Comparison of ENCODE assay signal across 1 cellular context in the genomic region with DNA sequence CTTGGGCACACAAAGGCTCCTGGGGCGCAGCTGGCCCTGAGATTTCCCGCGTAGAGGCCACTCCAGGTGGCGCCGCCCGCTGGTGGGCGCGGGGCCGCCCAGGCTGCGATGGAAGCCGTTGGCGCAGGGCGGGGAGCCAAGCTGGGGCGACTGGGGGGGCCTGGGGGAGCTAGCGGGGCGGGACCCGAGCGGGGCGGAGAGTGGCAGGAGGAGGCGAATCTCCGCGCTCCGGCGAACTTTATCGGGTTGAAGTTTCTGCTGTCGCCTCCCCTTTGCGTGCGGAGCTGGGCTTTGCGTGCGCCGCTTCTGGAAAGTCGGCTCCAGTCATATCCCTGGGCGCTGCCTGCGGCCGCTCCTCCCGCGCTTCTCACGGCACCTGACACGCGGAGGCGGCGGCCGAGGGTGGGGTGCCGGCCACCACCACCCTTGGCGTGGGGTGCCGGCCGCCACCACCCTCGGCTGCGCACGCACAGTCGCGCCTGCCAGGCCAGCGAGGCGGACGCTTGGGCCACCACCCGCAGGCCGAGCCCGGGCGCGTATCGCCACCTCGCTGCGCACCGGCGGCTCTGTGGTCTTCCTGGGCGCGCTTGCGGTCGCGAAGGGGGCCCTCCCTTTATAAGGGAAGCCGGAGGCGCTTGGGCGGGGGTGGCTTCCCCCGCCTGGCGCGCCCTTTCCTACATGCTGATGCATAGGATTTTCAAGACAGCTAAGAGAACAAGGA.
TF ChIP-seq lines count a peak whose summit lies in the region.

No MANE protein-coding gene starts in this region.

TF ChIP-seq in HEK293, 187 proteins besides CTCF, POLR2A, EP300 and RAD21 (continued from another document and continues in another):
- TF ChIP-seq ZNF391 (tag by site-specific recombination; IDR thresholded peaks at IDR 0.05; ENCODE audit: borderline replicate concordance, low read depth) (no peak), KLF1 (tag by site-specific recombination; IDR thresholded peaks at IDR 0.05) (peak; percentile 94), ZNF571 (tag by site-specific recombination; IDR thresholded peaks at IDR 0.05) (no peak), ZBTB20 (tag by site-specific recombination; IDR thresholded peaks at IDR 0.05) (0 out of 2 replicates have a peak, but pooled peaks have one; percentile 10), ZNF426 (tag by site-specific recombination; IDR thresholded peaks at IDR 0.05) (no peak), ZNF521 (tag by site-specific recombination; IDR thresholded peaks at IDR 0.05) (no peak), SALL2 (tag by site-specific recombination; IDR thresholded peaks at IDR 0.05; ENCODE audit: borderline replicate concordance) (no peak), ZNF791 (tag by site-specific recombination; IDR thresholded peaks at IDR 0.05) (no peak), KLF8 (tag by site-specific recombination; IDR thresholded peaks at IDR 0.05) (peak; percentile 35; the same call in 1 of the 2 replicates), ZNF394 (tag by site-specific recombination; IDR thresholded peaks at IDR 0.05; ENCODE audit: borderline replicate concordance) (peak; percentile 40; the same call in 1 of the 2 replicates), IKZF3 (tag by site-specific recombination; IDR thresholded peaks at IDR 0.05) (peak; percentile 80), ZNF677 (tag by site-specific recombination; IDR thresholded peaks at IDR 0.05) (no peak), ZNF112 (tag by site-specific recombination; IDR thresholded peaks at IDR 0.05) (no peak), OSR2 (tag by site-specific recombination; IDR thresholded peaks at IDR 0.05) (no peak), ZNF354C (tag by site-specific recombination; IDR thresholded peaks at IDR 0.05; ENCODE audit: borderline replicate concordance, low read depth) (no peak), FEZF1 (tag by site-specific recombination; IDR thresholded peaks at IDR 0.05) (0 out of 2 replicates have a peak, but pooled peaks have one; percentile 8), ZNF416 (tag by site-specific recombination; IDR thresholded peaks at IDR 0.05) (no peak), ZNF660 (tag by site-specific recombination; IDR thresholded peaks at IDR 0.05) (peak; percentile 30; the same call in 1 of the 2 replicates), ZNF843 (tag by site-specific recombination; IDR thresholded peaks at IDR 0.05) (no peak), REPIN1 (tag by site-specific recombination; IDR thresholded peaks at IDR 0.05; ENCODE audit: low read depth) (no peak), ZNF184 (tag by site-specific recombination; IDR thresholded peaks at IDR 0.05) (no peak), ZNF114 (tag by site-specific recombination; IDR thresholded peaks at IDR 0.05) (no peak), ZNF211 (tag by site-specific recombination; IDR thresholded peaks at IDR 0.05; ENCODE audit: low read depth) (no peak), ZNF10 (tag by site-specific recombination; IDR thresholded peaks at IDR 0.05) (no peak), HOXC10 (CRISPR knock-in tag; IDR thresholded peaks at IDR 0.05) (0 out of 2 replicates have a peak, but pooled peaks have one; percentile 48), ZNF341 (tag by site-specific recombination; IDR thresholded peaks at IDR 0.05; ENCODE audit: low read depth) (0 out of 2 replicates have a peak, but pooled peaks have one; percentile 10), ZNF404 (tag by site-specific recombination; IDR thresholded peaks at IDR 0.05) (no peak), ZNF768 (tag by site-specific recombination; IDR thresholded peaks at IDR 0.05) (no peak), ZSCAN30 (tag by site-specific recombination; IDR thresholded peaks at IDR 0.05) (peak; percentile 90), ZNF623 (tag by site-specific recombination; IDR thresholded peaks at IDR 0.05) (no peak), ZNF221 (tag by site-specific recombination; IDR thresholded peaks at IDR 0.05; ENCODE audit: borderline replicate concordance) (no peak), ZNF155 (tag by site-specific recombination; IDR thresholded peaks at IDR 0.05) (no peak), ZNF549 (tag by site-specific recombination; IDR thresholded peaks at IDR 0.05) (no peak), ZNF433 (tag by site-specific recombination; IDR thresholded peaks at IDR 0.05; ENCODE audit: low read depth) (no peak)
- TF ChIP-seq, protein P1, sequence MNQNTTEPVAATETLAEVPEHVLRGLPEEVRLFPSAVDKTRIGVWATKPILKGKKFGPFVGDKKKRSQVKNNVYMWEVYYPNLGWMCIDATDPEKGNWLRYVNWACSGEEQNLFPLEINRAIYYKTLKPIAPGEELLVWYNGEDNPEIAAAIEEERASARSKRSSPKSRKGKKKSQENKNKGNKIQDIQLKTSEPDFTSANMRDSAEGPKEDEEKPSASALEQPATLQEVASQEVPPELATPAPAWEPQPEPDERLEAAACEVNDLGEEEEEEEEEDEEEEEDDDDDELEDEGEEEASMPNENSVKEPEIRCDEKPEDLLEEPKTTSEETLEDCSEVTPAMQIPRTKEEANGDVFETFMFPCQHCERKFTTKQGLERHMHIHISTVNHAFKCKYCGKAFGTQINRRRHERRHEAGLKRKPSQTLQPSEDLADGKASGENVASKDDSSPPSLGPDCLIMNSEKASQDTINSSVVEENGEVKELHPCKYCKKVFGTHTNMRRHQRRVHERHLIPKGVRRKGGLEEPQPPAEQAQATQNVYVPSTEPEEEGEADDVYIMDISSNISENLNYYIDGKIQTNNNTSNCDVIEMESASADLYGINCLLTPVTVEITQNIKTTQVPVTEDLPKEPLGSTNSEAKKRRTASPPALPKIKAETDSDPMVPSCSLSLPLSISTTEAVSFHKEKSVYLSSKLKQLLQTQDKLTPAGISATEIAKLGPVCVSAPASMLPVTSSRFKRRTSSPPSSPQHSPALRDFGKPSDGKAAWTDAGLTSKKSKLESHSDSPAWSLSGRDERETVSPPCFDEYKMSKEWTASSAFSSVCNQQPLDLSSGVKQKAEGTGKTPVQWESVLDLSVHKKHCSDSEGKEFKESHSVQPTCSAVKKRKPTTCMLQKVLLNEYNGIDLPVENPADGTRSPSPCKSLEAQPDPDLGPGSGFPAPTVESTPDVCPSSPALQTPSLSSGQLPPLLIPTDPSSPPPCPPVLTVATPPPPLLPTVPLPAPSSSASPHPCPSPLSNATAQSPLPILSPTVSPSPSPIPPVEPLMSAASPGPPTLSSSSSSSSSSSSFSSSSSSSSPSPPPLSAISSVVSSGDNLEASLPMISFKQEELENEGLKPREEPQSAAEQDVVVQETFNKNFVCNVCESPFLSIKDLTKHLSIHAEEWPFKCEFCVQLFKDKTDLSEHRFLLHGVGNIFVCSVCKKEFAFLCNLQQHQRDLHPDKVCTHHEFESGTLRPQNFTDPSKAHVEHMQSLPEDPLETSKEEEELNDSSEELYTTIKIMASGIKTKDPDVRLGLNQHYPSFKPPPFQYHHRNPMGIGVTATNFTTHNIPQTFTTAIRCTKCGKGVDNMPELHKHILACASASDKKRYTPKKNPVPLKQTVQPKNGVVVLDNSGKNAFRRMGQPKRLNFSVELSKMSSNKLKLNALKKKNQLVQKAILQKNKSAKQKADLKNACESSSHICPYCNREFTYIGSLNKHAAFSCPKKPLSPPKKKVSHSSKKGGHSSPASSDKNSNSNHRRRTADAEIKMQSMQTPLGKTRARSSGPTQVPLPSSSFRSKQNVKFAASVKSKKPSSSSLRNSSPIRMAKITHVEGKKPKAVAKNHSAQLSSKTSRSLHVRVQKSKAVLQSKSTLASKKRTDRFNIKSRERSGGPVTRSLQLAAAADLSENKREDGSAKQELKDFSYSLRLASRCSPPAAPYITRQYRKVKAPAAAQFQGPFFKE (tag by site-specific recombination; IDR thresholded peaks at IDR 0.05; ENCODE audit: borderline replicate concordance): no peak
- TF ChIP-seq, protein P2, sequence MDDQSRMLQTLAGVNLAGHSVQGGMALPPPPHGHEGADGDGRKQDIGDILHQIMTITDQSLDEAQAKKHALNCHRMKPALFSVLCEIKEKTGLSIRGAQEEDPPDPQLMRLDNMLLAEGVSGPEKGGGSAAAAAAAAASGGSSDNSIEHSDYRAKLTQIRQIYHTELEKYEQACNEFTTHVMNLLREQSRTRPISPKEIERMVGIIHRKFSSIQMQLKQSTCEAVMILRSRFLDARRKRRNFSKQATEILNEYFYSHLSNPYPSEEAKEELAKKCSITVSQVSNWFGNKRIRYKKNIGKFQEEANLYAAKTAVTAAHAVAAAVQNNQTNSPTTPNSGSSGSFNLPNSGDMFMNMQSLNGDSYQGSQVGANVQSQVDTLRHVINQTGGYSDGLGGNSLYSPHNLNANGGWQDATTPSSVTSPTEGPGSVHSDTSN (CRISPR knock-in tag; IDR thresholded peaks at IDR 0.05): peak; percentile 75; the same call in 1 of the 2 replicates
- TF ChIP-seq, protein P3, sequence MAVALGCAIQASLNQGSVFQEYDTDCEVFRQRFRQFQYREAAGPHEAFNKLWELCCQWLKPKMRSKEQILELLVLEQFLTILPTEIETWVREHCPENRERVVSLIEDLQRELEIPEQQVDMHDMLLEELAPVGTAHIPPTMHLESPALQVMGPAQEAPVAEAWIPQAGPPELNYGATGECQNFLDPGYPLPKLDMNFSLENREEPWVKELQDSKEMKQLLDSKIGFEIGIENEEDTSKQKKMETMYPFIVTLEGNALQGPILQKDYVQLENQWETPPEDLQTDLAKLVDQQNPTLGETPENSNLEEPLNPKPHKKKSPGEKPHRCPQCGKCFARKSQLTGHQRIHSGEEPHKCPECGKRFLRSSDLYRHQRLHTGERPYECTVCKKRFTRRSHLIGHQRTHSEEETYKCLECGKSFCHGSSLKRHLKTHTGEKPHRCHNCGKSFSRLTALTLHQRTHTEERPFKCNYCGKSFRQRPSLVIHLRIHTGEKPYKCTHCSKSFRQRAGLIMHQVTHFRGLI (tag by site-specific recombination; IDR thresholded peaks at IDR 0.05): no peak
- TF ChIP-seq, protein P4, sequence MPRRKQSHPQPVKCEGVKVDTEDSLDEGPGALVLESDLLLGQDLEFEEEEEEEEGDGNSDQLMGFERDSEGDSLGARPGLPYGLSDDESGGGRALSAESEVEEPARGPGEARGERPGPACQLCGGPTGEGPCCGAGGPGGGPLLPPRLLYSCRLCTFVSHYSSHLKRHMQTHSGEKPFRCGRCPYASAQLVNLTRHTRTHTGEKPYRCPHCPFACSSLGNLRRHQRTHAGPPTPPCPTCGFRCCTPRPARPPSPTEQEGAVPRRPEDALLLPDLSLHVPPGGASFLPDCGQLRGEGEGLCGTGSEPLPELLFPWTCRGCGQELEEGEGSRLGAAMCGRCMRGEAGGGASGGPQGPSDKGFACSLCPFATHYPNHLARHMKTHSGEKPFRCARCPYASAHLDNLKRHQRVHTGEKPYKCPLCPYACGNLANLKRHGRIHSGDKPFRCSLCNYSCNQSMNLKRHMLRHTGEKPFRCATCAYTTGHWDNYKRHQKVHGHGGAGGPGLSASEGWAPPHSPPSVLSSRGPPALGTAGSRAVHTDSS (tag by site-specific recombination; IDR thresholded peaks at IDR 0.05): no peak
- TF ChIP-seq, protein P5, sequence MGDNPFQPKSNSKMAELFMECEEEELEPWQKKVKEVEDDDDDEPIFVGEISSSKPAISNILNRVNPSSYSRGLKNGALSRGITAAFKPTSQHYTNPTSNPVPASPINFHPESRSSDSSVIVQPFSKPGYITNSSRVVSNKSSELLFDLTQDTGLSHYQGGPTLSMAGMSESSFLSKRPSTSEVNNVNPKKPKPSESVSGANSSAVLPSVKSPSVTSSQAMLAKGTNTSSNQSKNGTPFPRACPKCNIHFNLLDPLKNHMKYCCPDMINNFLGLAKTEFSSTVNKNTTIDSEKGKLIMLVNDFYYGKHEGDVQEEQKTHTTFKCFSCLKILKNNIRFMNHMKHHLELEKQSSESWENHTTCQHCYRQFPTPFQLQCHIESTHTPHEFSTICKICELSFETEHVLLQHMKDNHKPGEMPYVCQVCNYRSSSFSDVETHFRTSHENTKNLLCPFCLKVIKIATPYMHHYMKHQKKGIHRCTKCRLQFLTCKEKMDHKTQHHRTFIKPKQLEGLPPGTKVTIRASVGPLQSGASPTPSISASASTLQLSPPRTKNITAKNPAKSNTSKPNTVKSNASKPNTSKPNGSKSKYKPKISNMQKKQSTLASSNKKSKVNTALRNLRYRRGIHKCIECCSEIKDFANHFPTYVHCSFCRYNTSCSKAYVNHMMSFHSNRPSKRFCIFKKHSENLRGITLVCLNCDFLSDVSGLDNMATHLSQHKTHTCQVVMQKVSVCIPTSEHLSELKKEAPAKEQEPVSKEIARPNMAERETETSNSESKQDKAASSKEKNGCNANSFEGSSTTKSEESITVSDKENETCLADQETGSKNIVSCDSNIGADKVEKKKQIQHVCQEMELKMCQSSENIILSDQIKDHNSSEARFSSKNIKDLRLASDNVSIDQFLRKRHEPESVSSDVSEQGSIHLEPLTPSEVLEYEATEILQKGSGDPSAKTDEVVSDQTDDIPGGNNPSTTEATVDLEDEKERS (tag by site-specific recombination; IDR thresholded peaks at IDR 0.05): no peak
- TF ChIP-seq, protein P6, sequence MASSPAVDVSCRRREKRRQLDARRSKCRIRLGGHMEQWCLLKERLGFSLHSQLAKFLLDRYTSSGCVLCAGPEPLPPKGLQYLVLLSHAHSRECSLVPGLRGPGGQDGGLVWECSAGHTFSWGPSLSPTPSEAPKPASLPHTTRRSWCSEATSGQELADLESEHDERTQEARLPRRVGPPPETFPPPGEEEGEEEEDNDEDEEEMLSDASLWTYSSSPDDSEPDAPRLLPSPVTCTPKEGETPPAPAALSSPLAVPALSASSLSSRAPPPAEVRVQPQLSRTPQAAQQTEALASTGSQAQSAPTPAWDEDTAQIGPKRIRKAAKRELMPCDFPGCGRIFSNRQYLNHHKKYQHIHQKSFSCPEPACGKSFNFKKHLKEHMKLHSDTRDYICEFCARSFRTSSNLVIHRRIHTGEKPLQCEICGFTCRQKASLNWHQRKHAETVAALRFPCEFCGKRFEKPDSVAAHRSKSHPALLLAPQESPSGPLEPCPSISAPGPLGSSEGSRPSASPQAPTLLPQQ (tag by site-specific recombination; IDR thresholded peaks at IDR 0.05): peak; percentile 29; the same call in 1 of the 2 replicates
- TF ChIP-seq, protein P7, sequence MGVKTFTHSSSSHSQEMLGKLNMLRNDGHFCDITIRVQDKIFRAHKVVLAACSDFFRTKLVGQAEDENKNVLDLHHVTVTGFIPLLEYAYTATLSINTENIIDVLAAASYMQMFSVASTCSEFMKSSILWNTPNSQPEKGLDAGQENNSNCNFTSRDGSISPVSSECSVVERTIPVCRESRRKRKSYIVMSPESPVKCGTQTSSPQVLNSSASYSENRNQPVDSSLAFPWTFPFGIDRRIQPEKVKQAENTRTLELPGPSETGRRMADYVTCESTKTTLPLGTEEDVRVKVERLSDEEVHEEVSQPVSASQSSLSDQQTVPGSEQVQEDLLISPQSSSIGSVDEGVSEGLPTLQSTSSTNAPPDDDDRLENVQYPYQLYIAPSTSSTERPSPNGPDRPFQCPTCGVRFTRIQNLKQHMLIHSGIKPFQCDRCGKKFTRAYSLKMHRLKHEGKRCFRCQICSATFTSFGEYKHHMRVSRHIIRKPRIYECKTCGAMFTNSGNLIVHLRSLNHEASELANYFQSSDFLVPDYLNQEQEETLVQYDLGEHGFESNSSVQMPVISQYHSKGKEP (tag by site-specific recombination; IDR thresholded peaks at IDR 0.05): no peak
